Comparison of ENCODE assay signal across 15 cellular contexts in genomic region chr12:3279415-3279780, GRCh38.
A peak's percentile ranks its signal among the peaks of the same experiment; 100 is the strongest.
DNase-seq lines count a peak whose midpoint lies in the region; ATAC-seq and TF ChIP-seq lines count a peak whose summit lies in the region.
"Had no signal": no experiment of that assay in that cellular context is flagged by ENCODE, and none has a peak within 500 bp of the region (broad histone marks: within the 10 kb centered on the region; RNA-seq: fewer than 3 reads in every experiment).

No MANE protein-coding gene starts in this region.

- H3K27ac Mint-ChIP-seq in endothelial cell (ENCODE audit: unreplicated experiment) (no peak overlapping the region), progenitor cell of endocrine pancreas (no peak overlapping the region)
- H3K27ac Mint-ChIP-seq: B cell; CD4-positive, alpha-beta T cell had no signal

- H2AK5ac ChIP-seq in neuronal stem cell (ENCODE audit: low read depth, low read length) = no peak overlapping the region

- peak overlapping the region in 1 of 11 experiments; percentile 22; a peak in 1 of 22 replicates for H3K27ac ChIP-seq in BLaER1 treated with 17β-estradiol and CSF1 and Interleukin-3, amounts not matched to agents 10 nM and 100 nM
- H3K27ac ChIP-seq in neuronal stem cell (replicated peaks; ENCODE audit: low read length) = no peak overlapping the region
- H3K27ac ChIP-seq: C4-2B, GM23248, HL-60 had no signal

- H3K36me3 ChIP-seq in BLaER1 treated with 17β-estradiol and CSF1 and Interleukin-3, amounts not matched to agents 10 nM and 100 nM = no peaks in the 10 kb centered on the region
- H3K36me3 ChIP-seq in neuronal stem cell (replicated peaks in 1 of 2; ENCODE audit: control insufficient read depth in 2 of 2, insufficient read depth in 2 of 2, low read length in 2 of 2) = no peaks in the 10 kb centered on the region
- H3K36me3 ChIP-seq: HAP-1 had no signal

- H2BK12ac ChIP-seq in neuronal stem cell (ENCODE audit: low read length) = no peak overlapping the region

- H3K9me3 ChIP-seq in BLaER1 treated with 17β-estradiol and CSF1 and Interleukin-3, amounts not matched to agents 10 nM and 100 nM (replicated peaks in 1 of 11) = no peaks in the 10 kb centered on the region
- no peaks in the 10 kb centered on the region for H3K9me3 ChIP-seq in neuronal stem cell (replicated peaks in 1 of 2; ENCODE audit: control insufficient read depth in 2 of 2, insufficient read depth in 1 of 2, low read depth in 1 of 2, low read length in 2 of 2)
- H3K9me3 ChIP-seq: HAP-1 had no signal

- H2AFZ ChIP-seq in neuronal stem cell (ENCODE audit: low read length) = no peak overlapping the region
- H2AFZ ChIP-seq: GM23248 had no signal

- H2BK120ac ChIP-seq in neuronal stem cell (ENCODE audit: low read depth, low read length) = no peak overlapping the region

- no peaks in the 10 kb centered on the region for H3K9me3 Mint-ChIP-seq in endothelial cell (ENCODE audit: unreplicated experiment)
- no peaks in the 10 kb centered on the region for H3K9me3 Mint-ChIP-seq in progenitor cell of endocrine pancreas (ENCODE audit: low read depth)
- H3K9me3 Mint-ChIP-seq: CD4-positive, alpha-beta T cell had no signal

- H3K4me1 ChIP-seq in BLaER1 treated with 17β-estradiol and CSF1 and Interleukin-3, amounts not matched to agents 10 nM and 100 nM = peaks cover 26 to 85% (median 79%) of the 10 kb centered on the region in 10 experiments
- peaks cover 0 to 4% of the 10 kb centered on the region in 2 donors for H3K4me1 ChIP-seq in neuronal stem cell (ENCODE audit: control insufficient read depth in 2 of 2, insufficient read depth in 1 of 2, low read depth in 1 of 2, low read length in 2 of 2)
- H3K4me1 ChIP-seq: HAP-1 had no signal

- H3K18ac ChIP-seq in neuronal stem cell (ENCODE audit: low read length) = peak overlapping the region; percentile 38

- H4K20me1 ChIP-seq in BLaER1 treated with 17β-estradiol and CSF1 and Interleukin-3, amounts not matched to agents 10 nM and 100 nM = peaks cover 0 to 54% (median 0%) of the 10 kb centered on the region in 11 experiments; a peak in 5 of 22 replicates

- no peak overlapping the region for H3K14ac ChIP-seq in neuronal stem cell (ENCODE audit: low read length)

- DNase-seq in endothelial cell (ENCODE audit: low spot score) (no peak), neuronal stem cell (ENCODE audit: low spot score) (no peak), SW 1271 (lab: John Stamatoyannopoulos, UW) (no peak), progenitor cell of endocrine pancreas (ENCODE audit: low spot score, unreplicated experiment) (no peak)
- DNase-seq: CD4-positive, alpha-beta T cell; DMS153; DMS79; GDM1; GM23248 had no signal

- H3K4me1 Mint-ChIP-seq in endothelial cell (ENCODE audit: unreplicated experiment) (peaks cover 18% of the 10 kb centered on the region), progenitor cell of endocrine pancreas (ENCODE audit: low read depth) (no peaks in the 10 kb centered on the region)

- no peak overlapping the region for H3K23ac ChIP-seq in neuronal stem cell (ENCODE audit: low read depth, low read length, poor library complexity)

- no peak overlapping the region for H2BK15ac ChIP-seq in neuronal stem cell (ENCODE audit: low read length)

- no peak overlapping the region for H4K91ac ChIP-seq in neuronal stem cell (ENCODE audit: low read depth, low read length, poor library complexity)

- no CpG with 5 or more reads among the region's 10 CpGs for WGBS in neuronal stem cell (ENCODE audit: extremely low coverage in 2 of 2, insufficient read length in 2 of 2, insufficient replicate concordance in 1 of 2), 2 donors

- no peak overlapping the region for H4K8ac ChIP-seq in neuronal stem cell (ENCODE audit: low read depth, low read length)

- no peak overlapping the region for H3K4me3 ChIP-seq in BLaER1 treated with 17β-estradiol and CSF1 and Interleukin-3, amounts not matched to agents 10 nM and 100 nM
- H3K4me3 ChIP-seq in neuronal stem cell (ENCODE audit: low read length in 2 of 2) = peak overlapping the region in 1 of 2 donors; percentile 17
- H3K4me3 ChIP-seq: GM23248, HAP-1 had no signal

- H2BK5ac ChIP-seq in neuronal stem cell (ENCODE audit: low read length) = no peak overlapping the region

- no peak for ATAC-seq in GM21360 (IDR thresholded peaks at IDR 0.05; ENCODE audit: unreplicated experiment)

- peak overlapping the region in 9 of 11 experiments; percentile 33 to 92 (median 71); a peak in 18 of 22 replicates for H3K4me2 ChIP-seq in BLaER1 treated with 17β-estradiol and CSF1 and Interleukin-3, amounts not matched to agents 10 nM and 100 nM
- H3K4me2 ChIP-seq in neuronal stem cell (ENCODE audit: insufficient read depth, low read length, poor library complexity, severe bottlenecking) = no peak overlapping the region

- TF ChIP-seq CTCF in endothelial cell (IDR thresholded peaks at IDR 0.05; ENCODE audit: unreplicated experiment) (no peak), progenitor cell of endocrine pancreas (IDR thresholded peaks at IDR 0.05; ENCODE audit: unreplicated experiment) (no peak)

- H3K27me3 Mint-ChIP-seq in endothelial cell (ENCODE audit: unreplicated experiment) = peaks cover 26% of the 10 kb centered on the region
- no peaks in the 10 kb centered on the region for H3K27me3 Mint-ChIP-seq in progenitor cell of endocrine pancreas

- H3K4me3 Mint-ChIP-seq in endothelial cell (ENCODE audit: unreplicated experiment) = peak overlapping the region; percentile 70
- no peak overlapping the region for H3K4me3 Mint-ChIP-seq in progenitor cell of endocrine pancreas (ENCODE audit: low read depth)
- H3K4me3 Mint-ChIP-seq: B cell; CD4-positive, alpha-beta T cell had no signal

- no peak overlapping the region for H3K4ac ChIP-seq in neuronal stem cell (ENCODE audit: low read length)

- H3K27me3 ChIP-seq in BLaER1 treated with 17β-estradiol and CSF1 and Interleukin-3, amounts not matched to agents 10 nM and 100 nM = peaks cover 0 to 63% (median 0%) of the 10 kb centered on the region in 11 experiments; a peak in 5 of 22 replicates
- no peaks in the 10 kb centered on the region for H3K27me3 ChIP-seq in neuronal stem cell (ENCODE audit: control insufficient read depth in 3 of 3, insufficient read depth in 3 of 3, low read depth in 1 of 3, low read length in 3 of 3)

- H3K79me1 ChIP-seq in neuronal stem cell (ENCODE audit: low read depth, low read length) = peaks cover 2% of the 10 kb centered on the region

- no peak overlapping the region for H3K9ac ChIP-seq in BLaER1 treated with 17β-estradiol and CSF1 and Interleukin-3, amounts not matched to agents 10 nM and 100 nM
- H3K9ac ChIP-seq in neuronal stem cell (ENCODE audit: low read depth, low read length, poor library complexity) = peak overlapping the region; percentile 15
- H3K9ac ChIP-seq: GM23248 had no signal

- H3K36me3 Mint-ChIP-seq in endothelial cell (ENCODE audit: low read depth, unreplicated experiment) (peaks cover 36% of the 10 kb centered on the region), progenitor cell of endocrine pancreas (ENCODE audit: insufficient read depth) (peaks cover 4% of the 10 kb centered on the region)
